10 cellular contexts compared by ENCODE assay signal in the genomic region with DNA sequence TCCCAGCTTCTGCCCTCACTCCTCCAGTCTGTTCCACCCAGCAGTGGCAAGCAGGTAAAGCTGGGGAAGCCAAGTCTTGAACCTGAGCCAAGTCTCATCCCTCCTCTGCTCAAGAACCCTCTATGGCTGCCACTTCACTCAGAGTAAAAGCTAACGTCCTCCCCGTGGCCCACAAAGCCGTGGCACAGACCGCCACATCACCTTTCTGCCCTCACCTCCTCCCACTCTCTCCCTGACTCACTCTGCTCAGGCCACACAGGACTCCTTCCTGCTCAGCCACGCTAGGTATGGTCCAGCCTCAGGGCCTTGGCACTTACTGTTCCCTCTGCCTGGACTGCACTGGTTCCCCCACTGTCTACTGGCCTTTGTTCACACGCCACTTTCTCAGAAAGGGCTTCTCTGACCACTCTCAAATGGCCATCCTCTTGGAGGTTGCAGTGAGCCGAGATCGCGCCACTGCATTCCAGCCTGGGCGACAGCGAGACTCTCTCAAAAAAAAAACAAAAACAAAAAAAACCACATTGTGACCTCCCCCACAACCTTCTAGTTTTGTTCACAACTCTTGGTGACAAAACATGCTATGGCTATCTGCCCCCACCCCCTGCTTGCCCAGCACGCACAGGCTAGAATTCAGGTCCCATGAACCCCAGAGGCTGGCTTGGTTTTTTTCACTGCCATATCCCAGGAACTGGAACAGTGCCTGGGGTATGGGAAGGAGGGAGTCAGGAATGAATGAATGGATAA. TPM values are rescaled to one million over a fixed set of nuclear protein-coding genes. Genes with fewer than 3 reads are reported as not detected.
DNase-seq lines count a peak whose midpoint lies in the region; FAIRE-seq and TF ChIP-seq lines count a peak whose summit lies in the region.
"Had no signal": no experiment of that assay in that cellular context is flagged by ENCODE, and none has a peak within 500 bp of the region (broad histone marks: within the 10 kb centered on the region; RNA-seq: fewer than 3 reads in every experiment).

No MANE protein-coding gene starts in this region.

- in situ Hi-C loops in GM23248 (cut with MboI): no loop called here

- DNase-seq in A172 (ENCODE audit: low spot score) (peak; percentile 62), GM23248 (peak; percentile 20), adipocyte (ENCODE audit: low read depth) (no peak), keratinocyte (ENCODE audit: low read depth, low spot score) (peak; percentile 66), glomerular visceral epithelial cell (ENCODE audit: extremely low spot score) (no peak), COLO829 (ENCODE audit: low spot score) (no peak), HT-29 (ENCODE audit: low spot score) (no peak), NCI-H2107 treated with DMSO at 0.1 percent for 48 hours (lab: John Stamatoyannopoulos, UW; ENCODE audit: unreplicated experiment) (no peak)
- DNase-seq: NCI-H2171 had no signal

- WGBS in GM23248 (ENCODE audit: low coverage in 1 of 2, low lambda C conversion rate in 2 of 2, missing lambda C conversion rate in 2 of 2), 2 experiments: 73 to 81% methylated on average over 12 of the region's 12 CpGs

- no peak overlapping the region for H3K9ac ChIP-seq in GM23248
- peak overlapping the region; percentile 48 for H3K9ac ChIP-seq in adipocyte (ENCODE audit: low read length)
- H3K9ac ChIP-seq in keratinocyte (ENCODE audit: control insufficient read depth, extremely low read depth, insufficient read depth, low read length): peak overlapping the region; percentile 35

- no peaks in the 10 kb centered on the region for H3K9me3 ChIP-seq in GM23248 (ENCODE audit: low read depth)
- no peaks in the 10 kb centered on the region for H3K9me3 ChIP-seq in adipocyte (ENCODE audit: control insufficient read depth, low read length)
- no peaks in the 10 kb centered on the region for H3K9me3 ChIP-seq in keratinocyte (ENCODE audit: control insufficient read depth, low read depth, low read length)
- H3K9me3 ChIP-seq: pancreas had no signal

- H3K36me3 ChIP-seq in GM23248 (ENCODE audit: low read depth): no peaks in the 10 kb centered on the region
- no peaks in the 10 kb centered on the region for H3K36me3 ChIP-seq in adipocyte (ENCODE audit: control insufficient read depth, insufficient read depth, low read length, severe bottlenecking)
- peaks cover 0 to 7% of the 10 kb centered on the region in 2 experiments for H3K36me3 ChIP-seq in keratinocyte (ENCODE audit: control insufficient read depth in 2 of 2, extremely low read depth in 1 of 2, insufficient read depth in 2 of 2, low read length in 2 of 2)
- H3K36me3 ChIP-seq: pancreas had no signal

- TF ChIP-seq CTCF in keratinocyte (optimal IDR thresholded peaks at IDR 0.05 in 1 of 3, IDR thresholded peaks at IDR 0.05 in 1 of 3, conservative IDR thresholded peaks at IDR 0.05 in 1 of 3; ENCODE audit: extremely low read depth in 1 of 3, insufficient read depth in 2 of 3, low read length in 3 of 3): no peak

- H3K4me3 ChIP-seq in GM23248: peak overlapping the region; percentile 39; the same call in 1 of the 2 replicates
- H3K4me3 ChIP-seq in adipocyte (ENCODE audit: low read length): peak overlapping the region; percentile 36
- H3K4me3 ChIP-seq in keratinocyte (ENCODE audit: control insufficient read depth in 2 of 3, extremely low read depth in 1 of 3, insufficient read depth in 2 of 3, low read depth in 1 of 3, low read length in 3 of 3): no peak overlapping the region

- H3F3A ChIP-seq in GM23248 (ENCODE audit: insufficient read depth): no peaks in the 10 kb centered on the region

- dilution Hi-C loops in keratinocyte (cut with MboI; ENCODE audit: extremely low pct_ligation_motif_present, low sequenced_read_pairs): no loop called here

- H3K4me2 ChIP-seq in GM23248 (ENCODE audit: unreplicated experiment): peak overlapping the region; percentile 74
- peak overlapping the region; percentile 49 for H3K4me2 ChIP-seq in keratinocyte (ENCODE audit: control insufficient read depth, extremely low read depth, insufficient read depth, low read depth, low read length)

- no peaks in the 10 kb centered on the region for H3K9me1 ChIP-seq in keratinocyte (ENCODE audit: control insufficient read depth, extremely low read depth, insufficient read depth, low read length)

- H2AFZ ChIP-seq in GM23248: peak overlapping the region; percentile 70
- H2AFZ ChIP-seq in keratinocyte (ENCODE audit: control insufficient read depth, low read length): no peak overlapping the region

- H3K27me3 ChIP-seq in GM23248 (replicated peaks; ENCODE audit: insufficient read depth) (no peaks in the 10 kb centered on the region), adipocyte (replicated peaks; ENCODE audit: control insufficient read depth, insufficient read depth, low read length) (no peaks in the 10 kb centered on the region), keratinocyte (ENCODE audit: control insufficient read depth, extremely low read depth, insufficient read depth, low read length) (no peaks in the 10 kb centered on the region)
- H3K27me3 ChIP-seq: pancreas had no signal

- H3K79me2 ChIP-seq in GM23248 (ENCODE audit: insufficient read depth) (no peaks in the 10 kb centered on the region), keratinocyte (ENCODE audit: control insufficient read depth, insufficient read depth, low read length) (peaks cover 56% of the 10 kb centered on the region)

- no peaks in the 10 kb centered on the region for H3K9me2 ChIP-seq in GM23248 (ENCODE audit: insufficient read depth)

- H4K20me1 ChIP-seq in GM23248 (ENCODE audit: insufficient read depth) (no peaks in the 10 kb centered on the region), keratinocyte (ENCODE audit: control insufficient read depth, extremely low read depth, insufficient read depth, low read length) (peaks cover 8% of the 10 kb centered on the region)

- no peak overlapping the region for H3K27ac ChIP-seq in GM23248
- H3K27ac ChIP-seq in keratinocyte (ENCODE audit: control insufficient read depth, insufficient read depth, low read length): peak overlapping the region; percentile 45
- H3K27ac ChIP-seq: pancreas had no signal

- peak; percentile 68 for FAIRE-seq in keratinocyte (lab: Jason Lieb, UNC)
- FAIRE-seq: pancreas had no signal

- peaks cover 6% of the 10 kb centered on the region; the same call in 1 of the 2 replicates for H3K4me1 ChIP-seq in GM23248 (ENCODE audit: insufficient read depth)
- peaks cover 32% of the 10 kb centered on the region for H3K4me1 ChIP-seq in adipocyte (ENCODE audit: control insufficient read depth, insufficient read depth, low read length)
- H3K4me1 ChIP-seq in keratinocyte (ENCODE audit: control insufficient read depth, extremely low read depth, insufficient read depth, low read length): peaks cover 58% of the 10 kb centered on the region

RNA-seq across cellular contexts. Expression of a gene that starts 15.8 kb away (rescaled TPM):
- total RNA-seq in A172 (2014; rRNA removed; shearing (Covaris generic)): 340 and 446 TPM in 2 replicates
- 186 and 244 TPM in 2 replicates for total RNA-seq in GM23248 (2014; rRNA removed; shearing (Covaris generic))
- 316 and 336 TPM in 2 replicates for polyA plus RNA-seq in GM23248 (2016; fragmentation: Nextera tagmentation; extraction: Ambion mirVana)
- 122 to 267 TPM (median 146 TPM) in 3 replicates for polyA plus RNA-seq in keratinocyte
- polyA plus RNA-seq in keratinocyte (2011; ENCODE audit: low read depth): 11.5 TPM
- polyA plus RNA-seq in keratinocyte (2011; cell fraction: cytosol; rRNA removed): 64.3 and 214 TPM in 2 replicates
- 66.4 and 86.8 TPM in 2 replicates for polyA plus RNA-seq in keratinocyte (2011; cell fraction: nucleus; rRNA removed)
- 78.6 and 223 TPM in 2 replicates for polyA plus RNA-seq in keratinocyte (2012; ENCODE audit: low replicate concordance)
- 32.3 to 63.9 TPM (median 48.2 TPM) in 3 replicates for polyA minus RNA-seq in keratinocyte
- polyA minus RNA-seq in keratinocyte (2011; cell fraction: cytosol; rRNA and poly(A)+ RNA removed): 301 TPM
- polyA minus RNA-seq in keratinocyte (2011; cell fraction: nucleus; rRNA and poly(A)+ RNA removed): 26.2 and 37.7 TPM in 2 replicates
- total RNA-seq in HT-29 (2014; rRNA removed; shearing (Covaris generic)): 482 and 492 TPM in 2 replicates

RNA-seq across cellular contexts. Expression of a gene that starts 26.7 kb away (rescaled TPM):
- 69.6 and 81.8 TPM in 2 replicates for total RNA-seq in A172 (2014; rRNA removed; shearing (Covaris generic))
- total RNA-seq in GM23248 (2014; rRNA removed; shearing (Covaris generic)): 38.8 and 40.1 TPM in 2 replicates
- 129 and 132 TPM in 2 replicates for polyA plus RNA-seq in GM23248 (2016; fragmentation: Nextera tagmentation; extraction: Ambion mirVana)
- polyA plus RNA-seq in keratinocyte: 79.7 to 169 TPM (median 92.3 TPM) in 3 replicates
- polyA plus RNA-seq in keratinocyte (2011; ENCODE audit: low read depth): 79.3 TPM
- 87.0 and 114 TPM in 2 replicates for polyA plus RNA-seq in keratinocyte (2011; cell fraction: cytosol; rRNA removed)
- 115 and 139 TPM in 2 replicates for polyA plus RNA-seq in keratinocyte (2011; cell fraction: nucleus; rRNA removed)
- polyA plus RNA-seq in keratinocyte (2012; ENCODE audit: low replicate concordance): 187 and 197 TPM in 2 replicates
- polyA minus RNA-seq in keratinocyte: 161 to 522 TPM (median 205 TPM) in 3 replicates
- polyA minus RNA-seq in keratinocyte (2011; cell fraction: cytosol; rRNA and poly(A)+ RNA removed): 238 TPM
- polyA minus RNA-seq in keratinocyte (2011; cell fraction: nucleus; rRNA and poly(A)+ RNA removed): 84.0 and 99.5 TPM in 2 replicates
- 117 and 146 TPM in 2 replicates for total RNA-seq in HT-29 (2014; rRNA removed; shearing (Covaris generic))

RNA-seq across cellular contexts. Expression of a gene that starts 26.8 kb away (rescaled TPM):
- total RNA-seq in A172 (2014; rRNA removed; shearing (Covaris generic)): not detected in 2 replicates
- not detected in 2 replicates for total RNA-seq in GM23248 (2014; rRNA removed; shearing (Covaris generic))
- not detected in 2 replicates for polyA plus RNA-seq in GM23248 (2016; fragmentation: Nextera tagmentation; extraction: Ambion mirVana)
- polyA plus RNA-seq in keratinocyte: 0.04 TPM in 1 of 3 replicates, not detected in the others
- polyA plus RNA-seq in keratinocyte (2011; ENCODE audit: low read depth): not detected
- not detected in 2 replicates for polyA plus RNA-seq in keratinocyte (2011; cell fraction: cytosol; rRNA removed)
- not detected in 2 replicates for polyA plus RNA-seq in keratinocyte (2011; cell fraction: nucleus; rRNA removed)
- not detected in 2 replicates for polyA plus RNA-seq in keratinocyte (2012; ENCODE audit: low replicate concordance)
- not detected in 3 replicates for polyA minus RNA-seq in keratinocyte
- not detected for polyA minus RNA-seq in keratinocyte (2011; cell fraction: cytosol; rRNA and poly(A)+ RNA removed)
- not detected in 2 replicates for polyA minus RNA-seq in keratinocyte (2011; cell fraction: nucleus; rRNA and poly(A)+ RNA removed)
- total RNA-seq in HT-29 (2014; rRNA removed; shearing (Covaris generic)): not detected in 2 replicates

RNA-seq across cellular contexts. Expression of a gene that starts 37.9 kb away (rescaled TPM):
- 216 and 229 TPM in 2 replicates for total RNA-seq in A172 (2014; rRNA removed; shearing (Covaris generic))
- 82.5 and 101 TPM in 2 replicates for total RNA-seq in GM23248 (2014; rRNA removed; shearing (Covaris generic))
- polyA plus RNA-seq in GM23248 (2016; fragmentation: Nextera tagmentation; extraction: Ambion mirVana) (124 and 127 TPM in 2 replicates), keratinocyte (249 to 290 TPM (median 265 TPM) in 3 replicates)
- polyA plus RNA-seq in keratinocyte (2011; ENCODE audit: low read depth): 402 TPM
- polyA plus RNA-seq in keratinocyte (2011; cell fraction: cytosol; rRNA removed): 283 and 335 TPM in 2 replicates
- 248 and 253 TPM in 2 replicates for polyA plus RNA-seq in keratinocyte (2011; cell fraction: nucleus; rRNA removed)
- polyA plus RNA-seq in keratinocyte (2012; ENCODE audit: low replicate concordance): 187 and 359 TPM in 2 replicates
- polyA minus RNA-seq in keratinocyte: 150 to 262 TPM (median 198 TPM) in 3 replicates
- polyA minus RNA-seq in keratinocyte (2011; cell fraction: cytosol; rRNA and poly(A)+ RNA removed): 156 TPM
- polyA minus RNA-seq in keratinocyte (2011; cell fraction: nucleus; rRNA and poly(A)+ RNA removed): 90.0 and 121 TPM in 2 replicates
- total RNA-seq in HT-29 (2014; rRNA removed; shearing (Covaris generic)): 77.7 and 79.9 TPM in 2 replicates

Comparison
In these comparisons a context has a peak if more than half of its experiments do, and no peak if none do; other contexts are left out.
1. DNase-seq: peak in A172 (single experiment), GM23248 (single experiment) and keratinocyte (single experiment); none in adipocyte (single experiment), glomerular visceral epithelial cell (single experiment), COLO829 (single experiment), HT-29 (single experiment) and NCI-H2107 treated with DMSO at 0.1 percent for 48 hours (single experiment).
2. H3K4me3 ChIP-seq: peak in GM23248 (single experiment) and adipocyte (single experiment); none in keratinocyte (0 of 3).